In the genomic region with DNA sequence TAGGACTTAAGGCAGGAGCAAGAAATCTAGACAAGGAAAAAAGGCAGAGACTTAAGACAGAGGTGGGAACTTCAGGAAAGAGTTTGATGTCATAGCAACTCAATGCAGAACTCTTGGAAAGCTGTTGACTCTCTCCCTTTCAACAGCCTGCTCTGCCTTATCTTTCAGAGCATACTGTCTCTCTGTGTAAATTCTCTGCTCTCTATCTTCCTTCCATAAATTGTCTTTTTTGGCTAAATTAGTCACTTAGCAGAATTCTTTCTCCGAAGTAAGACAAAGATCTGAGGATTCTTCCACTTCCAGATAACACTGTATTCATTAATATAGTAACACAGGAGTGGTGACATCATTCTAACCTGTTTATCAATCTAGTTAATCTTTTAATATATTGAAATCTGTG, we compare ENCODE assay signal across 29 cellular contexts.
"Had no signal": no experiment of that assay in that cellular context is flagged by ENCODE, and none has a peak within 500 bp of the region (broad histone marks: within the 10 kb centered on the region; RNA-seq: fewer than 3 reads in every experiment).

No MANE protein-coding gene starts in this region.

- H3K36me3 ChIP-seq: colonic mucosa, esophagus muscularis mucosa, esophagus squamous epithelium, gastrocnemius medialis, gastroesophageal sphincter, heart left ventricle, heart right ventricle had no signal

- H3K4me1 Mint-ChIP-seq: endodermal cell had no signal

- H3K4me3 ChIP-seq: colonic mucosa, coronary artery, dorsolateral prefrontal cortex, esophagus muscularis mucosa, esophagus squamous epithelium, gastrocnemius medialis, gastroesophageal sphincter, heart left ventricle, heart right ventricle had no signal

- ATAC-seq: effector memory CD8-positive, alpha-beta T cell; esophagus mucosa; foreskin keratinocyte; gastrocnemius medialis; gastroesophageal sphincter; heart left ventricle; heart right ventricle had no signal

- H3K27me3 ChIP-seq: colonic mucosa, esophagus muscularis mucosa, esophagus squamous epithelium, foreskin keratinocyte, gastrocnemius medialis, gastroesophageal sphincter, heart left ventricle had no signal

- DNase-seq: colonic mucosa; cortex of kidney; dermis blood vessel endothelial cell; dorsolateral prefrontal cortex; effector CD4-positive, alpha-beta T cell; effector CD8-positive, alpha-beta T cell; effector memory CD4-positive, alpha-beta T cell; effector memory CD8-positive, alpha-beta T cell; endodermal cell; erythroblast; esophagus squamous epithelium; foreskin fibroblast; foreskin keratinocyte; foreskin melanocyte; gastrocnemius medialis; glutamatergic neuron; head of caudate nucleus; heart left ventricle; heart right ventricle had no signal

- FAIRE-seq: colon, endometrium, endothelial cell of umbilical vein, frontal cortex had no signal

- H3K4me1 ChIP-seq: colonic mucosa, esophagus muscularis mucosa, gastrocnemius medialis, gastroesophageal sphincter, heart left ventricle, heart right ventricle had no signal

- H3K27me3 Mint-ChIP-seq: dendritic cell treated with granulocyte-macrophage colony-stimulating factor and Interleukin-4, amounts not matched to agents 40 ng/mL and 50 ng/mL, for 4 days; effector memory CD8-positive, alpha-beta T cell had no signal

- H3K27ac ChIP-seq: colonic mucosa, coronary artery, dorsolateral prefrontal cortex, epithelial cell of prostate, esophagus muscularis mucosa, esophagus squamous epithelium, foreskin keratinocyte, gastrocnemius medialis, gastroesophageal sphincter, heart left ventricle, heart right ventricle had no signal

- H3K4me3 Mint-ChIP-seq: dendritic cell treated with granulocyte-macrophage colony-stimulating factor and Interleukin-4, amounts not matched to agents 40 ng/mL and 50 ng/mL, for 4 days; effector memory CD8-positive, alpha-beta T cell; endodermal cell had no signal

- H3K27ac Mint-ChIP-seq: dendritic cell treated with granulocyte-macrophage colony-stimulating factor and Interleukin-4, amounts not matched to agents 40 ng/mL and 50 ng/mL, for 4 days; effector memory CD8-positive, alpha-beta T cell; endodermal cell had no signal

- H3K9me3 Mint-ChIP-seq: dendritic cell treated with granulocyte-macrophage colony-stimulating factor and Interleukin-4, amounts not matched to agents 40 ng/mL and 50 ng/mL, for 4 days had no signal

- H3K9me3 ChIP-seq: colonic mucosa, esophagus squamous epithelium, gastrocnemius medialis, heart left ventricle, heart right ventricle had no signal
